In genomic region chr3:106691476-106691875, GRCh38 we compare ENCODE assay signal across 19 cellular contexts.
"Had no signal": no experiment of that assay in that cellular context is flagged by ENCODE, and none has a peak within 500 bp of the region (broad histone marks: within the 10 kb centered on the region; RNA-seq: fewer than 3 reads in every experiment).

No MANE protein-coding gene starts in this region.

- H3K27me3 ChIP-seq: foreskin keratinocyte, stomach, transverse colon had no signal

- H3K27ac ChIP-seq: coronary artery, foreskin keratinocyte, left ventricle myocardium inferior, lower lobe of right lung, skin epidermis, stomach, thoracic aorta, transverse colon had no signal

- H3K4me1 ChIP-seq: foreskin keratinocyte, left ventricle myocardium inferior, lower lobe of right lung, stomach, transverse colon had no signal

- DNase-seq: effector CD4-positive, alpha-beta T cell; endodermal cell; erythroblast; foreskin keratinocyte; kidney; left cardiac atrium; left ventricle myocardium inferior; lower lobe of right lung; mesenchymal stem cell; midbrain; posterior cingulate gyrus; stimulated activated CD4-positive, alpha-beta T cell treated with anti-CD3 and anti-CD28 coated beads, Interleukin-12 subunit alpha, Interleukin-12 subunit beta, amount 100 ng/mL, for 4 hours; stimulated activated naive CD4-positive, alpha-beta T cell; stomach; substantia nigra; transverse colon had no signal

- H3K36me3 ChIP-seq: left ventricle myocardium inferior, lower lobe of right lung, stomach, thoracic aorta, transverse colon had no signal

- H3K4me3 ChIP-seq: coronary artery, left ventricle myocardium inferior, lower lobe of right lung, skin epidermis, stomach, thoracic aorta, transverse colon had no signal

- H3K9me3 ChIP-seq: left ventricle myocardium inferior, lower lobe of right lung, stomach, thoracic aorta, transverse colon had no signal
